26 cellular contexts compared by ENCODE assay signal in genomic region chr4:169012049-169012448, GRCh38.
"Had no signal": no experiment of that assay in that cellular context is flagged by ENCODE, and none has a peak within 500 bp of the region (broad histone marks: within the 10 kb centered on the region; RNA-seq: fewer than 3 reads in every experiment).

No MANE protein-coding gene starts in this region.

- H3K9me3 ChIP-seq: neutrophil, pancreas, prostate gland, stomach, thoracic aorta, thyroid gland, transverse colon, upper lobe of right lung, uterus had no signal

- H3K27ac ChIP-seq: neutrophil, pancreas, prostate gland, stomach, thoracic aorta, thyroid gland, transverse colon, upper lobe of right lung, uterus had no signal

- H3K27me3 ChIP-seq: neutrophil, pancreas, stomach, thyroid gland, transverse colon, upper lobe of right lung, uterus had no signal

- ATAC-seq: naive thymus-derived CD4-positive, alpha-beta T cell; natural killer cell; pancreas; right cardiac atrium; sciatic nerve; stimulated activated effector memory CD8-positive, alpha-beta T cell treated with anti-CD3 and anti-CD28 coated beads, Interleukin-12 subunit alpha, Interleukin-12 subunit beta, amount 100 ng/mL, for 72 hours; stimulated activated naive B cell treated with anti-CD40 and anti-IgM and Interleukin-4, amounts not matched to agents 10 μg/mL and 1 μg/mL and 100 μg/mL, for 72 hours; upper lobe of right lung had no signal

- H3K4me3 ChIP-seq: pancreas, prostate gland, skin epidermis, stomach, thoracic aorta, thyroid gland, transverse colon, upper lobe of right lung, uterus had no signal

- H3K36me3 Mint-ChIP-seq: natural killer cell; stimulated activated naive B cell treated with anti-CD40 and anti-IgM and Interleukin-4, amounts not matched to agents 10 μg/mL and 1 μg/mL and 100 μg/mL, for 72 hours; type B pancreatic cell had no signal

- H3K9me3 Mint-ChIP-seq: nephron; stimulated activated effector memory CD8-positive, alpha-beta T cell treated with anti-CD3 and anti-CD28 coated beads, Interleukin-12 subunit alpha, Interleukin-12 subunit beta, amount 100 ng/mL, for 72 hours; stimulated activated naive B cell treated with anti-CD40 and anti-IgM and Interleukin-4, amounts not matched to agents 10 μg/mL and 1 μg/mL and 100 μg/mL, for 72 hours; stimulated activated naive CD8-positive, alpha-beta T cell treated with anti-CD3 and anti-CD28 coated beads, Interleukin-15, Interleukin-2, amounts not matched to agents 100 ng/mL and 50 ng/mL, for 24 hours; type B pancreatic cell had no signal

- DNase-seq: naive thymus-derived CD4-positive, alpha-beta T cell; natural killer cell; nucleus accumbens; pancreas; retina; right cardiac atrium; stimulated activated CD4-positive, alpha-beta T cell treated with anti-CD3 and anti-CD28 coated beads, Interleukin-15, amount 100 ng/mL, for 24 hours; stimulated activated CD4-positive, alpha-beta T cell treated with anti-CD3 and anti-CD28 coated beads, Interleukin-2, amount 100 ng/mL, for 24 hours; stimulated activated CD4-positive, alpha-beta T cell treated with anti-CD3 and anti-CD28 coated beads, Interleukin-2, amount 100 ng/mL, for 48 hours; stimulated activated CD4-positive, alpha-beta T cell treated with anti-CD3 and anti-CD28 coated beads, Interleukin-4, amount 100 ng/mL, for 24 hours; stimulated activated naive B cell treated with anti-CD40 and anti-IgM and Interleukin-4, amounts not matched to agents 10 μg/mL and 1 μg/mL and 100 μg/mL, for 72 hours; stimulated activated naive CD4-positive, alpha-beta T cell treated with Interleukin-2 at 50 U/mL for 16 hours; stomach; thyroid gland; transverse colon; upper lobe of right lung; uterus had no signal

- H3K27me3 Mint-ChIP-seq: stimulated activated naive CD8-positive, alpha-beta T cell treated with anti-CD3 and anti-CD28 coated beads, Interleukin-15, Interleukin-2, amounts not matched to agents 100 ng/mL and 50 ng/mL, for 24 hours; type B pancreatic cell had no signal

- H3K4me1 ChIP-seq: uterus had no signal

- H3K27ac Mint-ChIP-seq: stimulated activated effector memory CD8-positive, alpha-beta T cell treated with anti-CD3 and anti-CD28 coated beads, Interleukin-12 subunit alpha, Interleukin-12 subunit beta, amount 100 ng/mL, for 72 hours; stimulated activated naive B cell treated with anti-CD40 and anti-IgM and Interleukin-4, amounts not matched to agents 10 μg/mL and 1 μg/mL and 100 μg/mL, for 72 hours; stimulated activated naive CD8-positive, alpha-beta T cell treated with anti-CD3 and anti-CD28 coated beads, Interleukin-15, Interleukin-2, amounts not matched to agents 100 ng/mL and 50 ng/mL, for 24 hours had no signal

- H3K36me3 ChIP-seq: neutrophil, pancreas, prostate gland, stomach, thoracic aorta, thyroid gland, transverse colon, upper lobe of right lung, uterus had no signal

- H3K4me3 Mint-ChIP-seq: natural killer cell; stimulated activated effector memory CD8-positive, alpha-beta T cell treated with anti-CD3 and anti-CD28 coated beads, Interleukin-12 subunit alpha, Interleukin-12 subunit beta, amount 100 ng/mL, for 72 hours; stimulated activated naive B cell treated with anti-CD40 and anti-IgM and Interleukin-4, amounts not matched to agents 10 μg/mL and 1 μg/mL and 100 μg/mL, for 72 hours had no signal
